28 cellular contexts compared by ENCODE assay signal in genomic region chr15:62803856-62804400, GRCh38.
"Had no signal": no experiment of that assay in that cellular context is flagged by ENCODE, and none has a peak within 500 bp of the region (broad histone marks: within the 10 kb centered on the region; RNA-seq: fewer than 3 reads in every experiment).

No MANE protein-coding gene starts in this region.

- ATAC-seq: activated CD4-positive, alpha-beta T cell treated with anti-CD3 and anti-CD28 coated beads for 36 hours; activated CD8-positive, alpha-beta memory T cell treated with anti-CD3 and anti-CD28 coated beads, Interleukin-2, amount 10 ng/mL, durations not matched to agents 7 days and 5 days; activated CD8-positive, alpha-beta T cell treated with anti-CD3 and anti-CD28 coated beads, Interleukin-2, amount 10 ng/mL, durations not matched to agents 7 days and 5 days; activated naive CD4-positive, alpha-beta T cell treated with anti-CD3 and anti-CD28 coated beads, Interleukin-2, amount 50 U/mL, for 72 hours; T-helper 17 cell had no signal

- H3K36me3 ChIP-seq: breast epithelium had no signal

- H3K27ac ChIP-seq: ascending aorta, breast epithelium, coronary artery, esophagus squamous epithelium, WERI-Rb-1 had no signal

- H3K27me3 ChIP-seq: ascending aorta, breast epithelium, dorsolateral prefrontal cortex, esophagus squamous epithelium had no signal

- FAIRE-seq: frontal cortex had no signal

- H3K4me3 ChIP-seq: ascending aorta, breast epithelium, coronary artery, dorsolateral prefrontal cortex, esophagus squamous epithelium had no signal

- DNase-seq: activated CD4-positive, alpha-beta memory T cell treated with anti-CD3 and anti-CD28 coated beads for 36 hours; activated CD4-positive, alpha-beta T cell treated with anti-CD3 and anti-CD28 coated beads for 36 hours; activated CD4-positive, alpha-beta T cell treated with anti-CD3 and anti-CD28 coated beads, Interleukin-2, amount 10 ng/mL, durations not matched to agents 24 days and 14 days; activated CD4-positive, CD25-positive, alpha-beta regulatory T cell; activated CD4-positive, CD25-positive, alpha-beta regulatory T cell treated with anti-CD3 and anti-CD28 coated beads, Interleukin-2, amount 50 U/mL, for 72 hours; activated CD8-positive, alpha-beta memory T cell treated with anti-CD3 and anti-CD28 coated beads, Interleukin-2, amount 10 ng/mL, durations not matched to agents 7 days and 5 days; activated CD8-positive, alpha-beta memory T cell treated with anti-CD3 and anti-CD28 coated beads, Interleukin-2, amount 50 U/mL, for 4 hours; activated CD8-positive, alpha-beta T cell treated with anti-CD3 and anti-CD28 coated beads, Interleukin-2, amount 10 ng/mL, durations not matched to agents 7 days and 5 days; activated gamma-delta T cell; activated naive CD4-positive, alpha-beta T cell; activated naive CD4-positive, alpha-beta T cell treated with anti-CD3 and anti-CD28 coated beads, Interleukin-2, amount 10 ng/mL, durations not matched to agents 7 days and 5 days; activated naive CD8-positive, alpha-beta T cell treated with anti-CD3 and anti-CD28 coated beads, Interleukin-2, amount 10 ng/mL, durations not matched to agents 7 days and 5 days; activated T-cell treated with anti-CD3 and anti-CD28 coated beads, Interleukin-2, amount 50 U/mL, for 1 hour; activated T-cell treated with anti-CD3 and anti-CD28 coated beads, Interleukin-2, amount 50 U/mL, for 48 hours; dorsolateral prefrontal cortex; effector memory CD4-positive, alpha-beta T cell; endodermal cell; esophagus squamous epithelium; head of caudate nucleus; T-helper 1 cell; T-helper 17 cell; T1000; WERI-Rb-1 had no signal

- H3K9me3 ChIP-seq: ascending aorta, breast epithelium, esophagus squamous epithelium had no signal

- H3K4me1 ChIP-seq: ascending aorta, breast epithelium, esophagus squamous epithelium had no signal
